ENCODE assay signal across 18 cellular contexts in genomic region chr6:131843768-131844167, GRCh38.
"Had no signal": no experiment of that assay in that cellular context is flagged by ENCODE, and none has a peak within 500 bp of the region (broad histone marks: within the 10 kb centered on the region; RNA-seq: fewer than 3 reads in every experiment).

No MANE protein-coding gene starts in this region.

- H3K36me3 ChIP-seq: ovary, right atrium auricular region, suprapubic skin, tibial artery had no signal

- ATAC-seq: left colon; natural killer cell; stimulated activated effector memory CD8-positive, alpha-beta T cell treated with anti-CD3 and anti-CD28 coated beads, Interleukin-12 subunit alpha, Interleukin-12 subunit beta, amount 100 ng/mL, for 72 hours; stimulated activated naive CD8-positive, alpha-beta T cell treated with anti-CD3 and anti-CD28 coated beads, Interleukin-15, Interleukin-2, amounts not matched to agents 100 U/mL and 50 U/mL, for 24 hours had no signal

- H3K9me3 ChIP-seq: ovary, right atrium auricular region, suprapubic skin, tibial artery had no signal

- H3K4me1 ChIP-seq: right atrium auricular region, suprapubic skin, tibial artery had no signal

- H3K27ac ChIP-seq: coronary artery, ovary, right atrium auricular region, suprapubic skin, tibial artery had no signal

- DNase-seq: effector CD4-positive, alpha-beta T cell; endodermal cell; erythroblast; foreskin melanocyte; head of caudate nucleus; hippocampal formation; left colon; mammary epithelial cell; natural killer cell; ovary; stimulated activated CD4-positive, alpha-beta T cell treated with anti-CD3 and anti-CD28 coated beads, Interleukin-4, amount 100 ng/mL, for 1 hour; stimulated activated CD8-positive, alpha-beta memory T cell treated with anti-CD3 and anti-CD28 coated beads, Interleukin-4, amount 100 ng/mL, for 48 hours; stimulated activated naive CD8-positive, alpha-beta T cell treated with anti-CD3 and anti-CD28 coated beads, Interleukin-15, Interleukin-2, amounts not matched to agents 100 U/mL and 50 U/mL, for 24 hours; tibial artery had no signal

- H3K27me3 ChIP-seq: ovary, right atrium auricular region, suprapubic skin, tibial artery had no signal

- H3K4me3 ChIP-seq: coronary artery, ovary, right atrium auricular region, suprapubic skin, tibial artery had no signal
